ENCODE assay signal across 8 cellular contexts in the genomic region with DNA sequence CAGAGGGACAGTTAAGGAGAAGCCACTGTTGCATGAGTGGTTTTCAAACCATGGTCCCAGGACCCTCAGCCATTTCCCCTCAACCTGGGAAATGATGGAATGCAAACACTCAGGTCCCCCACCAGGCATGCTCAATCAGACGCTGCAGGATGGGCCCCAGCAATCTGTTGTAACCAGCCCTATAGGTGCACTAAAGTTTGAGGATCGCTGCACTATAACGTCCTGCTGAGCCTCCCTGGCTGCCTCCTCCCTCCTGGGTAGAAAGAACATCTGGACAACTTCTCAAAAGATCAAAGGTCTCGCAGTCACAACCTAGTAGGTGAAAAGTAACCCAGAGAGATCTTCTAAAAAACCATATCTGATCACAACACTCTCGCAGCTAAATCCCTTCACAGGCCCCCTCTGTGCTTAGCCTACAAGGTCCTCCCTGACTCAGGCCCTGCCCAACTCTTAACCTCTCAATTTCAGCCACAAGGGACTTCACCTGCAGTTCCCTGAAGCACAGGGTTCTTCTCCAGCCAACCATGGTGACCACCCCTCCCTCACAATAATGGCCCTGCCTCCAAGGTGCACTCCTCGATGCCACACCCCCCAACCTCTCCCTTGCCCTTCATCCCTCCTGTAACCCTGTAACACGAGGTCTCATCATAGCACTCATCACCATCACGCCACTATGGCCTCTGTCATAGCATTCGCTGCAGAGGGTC. TPM values are rescaled to one million over a fixed set of nuclear protein-coding genes. Genes with fewer than 3 reads are reported as not detected.
A peak's percentile ranks its signal among the peaks of the same experiment; 100 is the strongest.
DNase-seq lines count a peak whose midpoint lies in the region; ATAC-seq and TF ChIP-seq lines count a peak whose summit lies in the region.

No MANE protein-coding gene starts in this region.

- TF ChIP-seq CTCF in choroid plexus epithelial cell (conservative IDR thresholded peaks at IDR 0.05; ENCODE audit: low read depth, low read length) (no peak), retinal pigment epithelial cell (conservative IDR thresholded peaks at IDR 0.05; ENCODE audit: low read depth, low read length) (no peak)

- H3K4me3 ChIP-seq in choroid plexus epithelial cell (ENCODE audit: low read depth, low read length) (peak overlapping the region; percentile 85), retinal pigment epithelial cell (ENCODE audit: low read length) (peak overlapping the region; percentile 98)

- ATAC-seq in GM18868 (IDR thresholded peaks at IDR 0.05; ENCODE audit: unreplicated experiment) (peak; percentile 32), HG03025 (IDR thresholded peaks at IDR 0.05; ENCODE audit: low FRiP score, unreplicated experiment) (peak; percentile 37), HG02840 (IDR thresholded peaks at IDR 0.05; ENCODE audit: low FRiP score, unreplicated experiment) (no peak)

- DNase-seq in choroid plexus epithelial cell (ENCODE audit: low read depth) (no peak), retinal pigment epithelial cell (ENCODE audit: low read depth) (no peak), H4 (ENCODE audit: low spot score) (no peak)
- no peak for DNase-seq in activated naive CD4-positive, alpha-beta T cell treated with anti-CD3 and anti-CD28 coated beads, Interleukin-2, amount 50 U/mL, for 16 hours
- no peak for DNase-seq in activated CD8-positive, alpha-beta memory T cell treated with anti-CD3 and anti-CD28 coated beads, Interleukin-2, amount 50 U/mL, for 4 hours

RNA-seq across cellular contexts. Expression of a gene that starts 3.5 kb away (rescaled TPM):
- 8.7 and 10.1 TPM in 2 replicates for total RNA-seq in H4 (2014; rRNA removed; shearing (Covaris generic))
